1 cellular context compared by ENCODE assay signal in the genomic region with DNA sequence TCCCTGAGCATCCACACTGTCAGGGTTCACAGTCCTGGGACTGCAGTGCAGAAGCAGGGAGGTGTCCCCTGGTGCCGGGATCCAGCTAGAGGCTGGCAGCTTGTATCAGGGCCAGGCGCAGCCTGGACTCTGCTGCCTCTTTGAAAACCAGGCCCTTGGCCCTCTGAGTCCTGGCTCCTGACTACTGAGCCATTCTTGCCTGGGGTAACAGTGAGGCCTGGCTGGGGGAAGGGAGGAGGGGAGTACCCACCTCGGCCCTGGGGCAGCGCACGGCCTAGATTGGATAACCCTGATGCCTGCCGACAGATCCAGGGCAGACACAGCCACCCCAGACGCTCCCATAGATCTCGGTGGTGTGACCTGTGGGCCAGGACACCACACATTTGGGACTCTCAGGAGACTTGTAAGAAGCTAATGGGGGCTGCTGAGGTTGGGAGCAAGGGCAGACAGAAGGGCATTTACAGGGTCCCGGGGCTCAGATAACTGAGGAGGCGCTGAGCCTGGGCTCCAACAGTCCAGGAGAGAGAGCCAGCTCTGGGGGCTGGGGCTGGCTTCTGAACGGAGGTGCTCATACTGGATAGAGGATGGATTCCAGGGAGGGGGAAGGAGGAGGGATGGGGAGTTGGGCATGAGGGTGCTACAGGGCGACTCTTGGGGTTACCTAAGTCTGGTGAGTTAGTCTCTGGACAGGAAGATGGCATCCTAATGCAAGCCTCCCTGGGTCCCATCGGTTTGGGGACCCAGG.
TF ChIP-seq lines count a peak whose summit lies in the region.

No MANE protein-coding gene starts in this region.

TF ChIP-seq in H1, 55 proteins besides CTCF, POLR2A, EP300 and RAD21:
- TF ChIP-seq YY1 (IDR thresholded peaks at IDR 0.05; ENCODE audit: low read depth, low read length): no peak
- no peak for TF ChIP-seq BCL11A (IDR thresholded peaks at IDR 0.05; ENCODE audit: low read depth in 2 of 2, low read length in 2 of 2)
- no peak for TF ChIP-seq MAFK (IDR thresholded peaks at IDR 0.05; ENCODE audit: low read depth, low read length)
- no peak for TF ChIP-seq TBP (IDR thresholded peaks at IDR 0.05; ENCODE audit: low read depth, low read length)
- TF ChIP-seq CTBP2 (IDR thresholded peaks at IDR 0.05; ENCODE audit: borderline replicate concordance, insufficient read depth, insufficient read length, low read length): no peak
- TF ChIP-seq EGR1 (IDR thresholded peaks at IDR 0.05; ENCODE audit: borderline replicate concordance, low read depth, low read length): no peak
- TF ChIP-seq, protein P1, sequence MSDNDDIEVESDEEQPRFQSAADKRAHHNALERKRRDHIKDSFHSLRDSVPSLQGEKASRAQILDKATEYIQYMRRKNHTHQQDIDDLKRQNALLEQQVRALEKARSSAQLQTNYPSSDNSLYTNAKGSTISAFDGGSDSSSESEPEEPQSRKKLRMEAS (IDR thresholded peaks at IDR 0.05): no peak
